12 cellular contexts compared by ENCODE assay signal in genomic region chr17:16040710-16041251, GRCh38. TPM values are rescaled to one million over a fixed set of nuclear protein-coding genes. Genes with fewer than 3 reads are reported as not detected.
DNase-seq lines count a peak whose midpoint lies in the region; ATAC-seq and TF ChIP-seq lines count a peak whose summit lies in the region.
"Had no signal": no experiment of that assay in that cellular context is flagged by ENCODE, and none has a peak within 500 bp of the region (broad histone marks: within the 10 kb centered on the region; RNA-seq: fewer than 3 reads in every experiment).

No MANE protein-coding gene starts in this region.

- ATAC-seq in activated CD8-positive, alpha-beta T cell treated with anti-CD3 and anti-CD28 coated beads, Interleukin-2, amount 10 ng/mL, durations not matched to agents 7 days and 5 days, result no peak
- ATAC-seq in HG03135 (IDR thresholded peaks at IDR 0.05; ENCODE audit: unreplicated experiment) (no peak), HG03432 (IDR thresholded peaks at IDR 0.05; ENCODE audit: unreplicated experiment) (no peak)

- CTCF ChIA-PET in activated CD8-positive, alpha-beta T cell treated with anti-CD3 and anti-CD28 coated beads, Interleukin-2, amount 10 ng/mL, durations not matched to agents 7 days and 5 days (lab: Charles Lee), result no interaction called here

- POLR2A ChIA-PET in activated CD8-positive, alpha-beta T cell treated with anti-CD3 and anti-CD28 coated beads, Interleukin-2, amount 10 ng/mL, durations not matched to agents 7 days and 5 days (lab: Charles Lee), result no interaction called here

- H3K4me3 Mint-ChIP-seq in activated CD8-positive, alpha-beta T cell treated with anti-CD3 and anti-CD28 coated beads, Interleukin-2, amount 10 ng/mL, durations not matched to agents 7 days and 5 days, result no peak overlapping the region

- peaks cover 70% of the 10 kb centered on the region for H3K36me3 Mint-ChIP-seq in activated CD8-positive, alpha-beta T cell treated with anti-CD3 and anti-CD28 coated beads, Interleukin-2, amount 10 ng/mL, durations not matched to agents 7 days and 5 days (ENCODE audit: low read depth)

- TF ChIP-seq POLR2A in erythroblast (IDR thresholded peaks at IDR 0.05; ENCODE audit: low read length), result no peak

- DNase-seq in EH (ENCODE audit: low read depth) (peak; percentile 84), fibroblast of pulmonary artery (ENCODE audit: low read depth) (peak; percentile 70), pons (ENCODE audit: low spot score) (peak; percentile 53), DMS79 treated with DMSO at 0.1 percent for 48 hours (lab: John Stamatoyannopoulos, UW) (no peak), erythroblast (lab: John Stamatoyannopoulos, UW) (no peak)
- no peak for DNase-seq in activated CD8-positive, alpha-beta T cell treated with anti-CD3 and anti-CD28 coated beads, Interleukin-2, amount 10 ng/mL, durations not matched to agents 7 days and 5 days
- DNase-seq: activated CD8-positive, alpha-beta memory T cell treated with anti-CD3 and anti-CD28 coated beads, Interleukin-2, amount 50 U/mL, for 48 hours; NCI-H187 treated with DMSO at 0.1 percent for 48 hours had no signal

- no peaks in the 10 kb centered on the region for H3K27me3 Mint-ChIP-seq in activated CD8-positive, alpha-beta T cell treated with anti-CD3 and anti-CD28 coated beads, Interleukin-2, amount 10 ng/mL, durations not matched to agents 7 days and 5 days (ENCODE audit: low read depth)

- no peaks in the 10 kb centered on the region for H3K4me1 Mint-ChIP-seq in activated CD8-positive, alpha-beta T cell treated with anti-CD3 and anti-CD28 coated beads, Interleukin-2, amount 10 ng/mL, durations not matched to agents 7 days and 5 days (ENCODE audit: low read depth)

- no peak for TF ChIP-seq CTCF in fibroblast of pulmonary artery (IDR thresholded peaks at IDR 0.05; ENCODE audit: low read length, missing control alignments)

- H3K9me3 Mint-ChIP-seq in activated CD8-positive, alpha-beta T cell treated with anti-CD3 and anti-CD28 coated beads, Interleukin-2, amount 10 ng/mL, durations not matched to agents 7 days and 5 days (ENCODE audit: insufficient read depth), result no peaks in the 10 kb centered on the region

- peak overlapping the region; percentile 43 for H3K27ac Mint-ChIP-seq in activated CD8-positive, alpha-beta T cell treated with anti-CD3 and anti-CD28 coated beads, Interleukin-2, amount 10 ng/mL, durations not matched to agents 7 days and 5 days

- H3K4me3 ChIP-seq in fibroblast of pulmonary artery (replicated peaks; ENCODE audit: low read depth, low read length), result no peak overlapping the region
- H3K4me3 ChIP-seq: cardiac muscle cell, skin epidermis had no signal

RNA-seq across cellular contexts. Expression of gene TTC19, which starts 41.2 kb away (rescaled TPM):
- 10 to 100 TPM; 31.5 to 38.1 TPM for total RNA-seq in activated CD8-positive, alpha-beta T cell treated with anti-CD3 and anti-CD28 coated beads, Interleukin-2, amount 10 ng/mL, durations not matched to agents 7 days and 5 days

RNA-seq across cellular contexts. Expression of gene ZSWIM7, which starts 41.3 kb away (rescaled TPM):
- total RNA-seq in activated CD8-positive, alpha-beta T cell treated with anti-CD3 and anti-CD28 coated beads, Interleukin-2, amount 10 ng/mL, durations not matched to agents 7 days and 5 days, result 10 to 100 TPM; 19.3 to 20.0 TPM

Comparison
In these comparisons a context has a peak if more than half of its experiments do, and no peak if none do; other contexts are left out.
1. DNase-seq: peak in EH (single experiment), fibroblast of pulmonary artery (single experiment) and pons (single experiment); none in activated CD8-positive, alpha-beta T cell treated with anti-CD3 and anti-CD28 coated beads, Interleukin-2, amount 10 ng/mL, durations not matched to agents 7 days and 5 days (single experiment), DMS79 treated with DMSO at 0.1 percent for 48 hours (single experiment) and erythroblast (0 of 2).